ENCODE assay signal across 8 cellular contexts in genomic region chr2:9554841-9555337, GRCh38. TPM values are rescaled to one million over a fixed set of nuclear protein-coding genes. Genes with fewer than 3 reads are reported as not detected.
DNase-seq lines count a peak whose midpoint lies in the region; ATAC-seq and TF ChIP-seq lines count a peak whose summit lies in the region.

No MANE protein-coding gene starts in this region.

- no peaks in the 10 kb centered on the region for H3K9me3 ChIP-seq in PC-9 (ENCODE audit: insufficient read depth, low read depth)
- H3K9me3 ChIP-seq in adipocyte (ENCODE audit: control insufficient read depth, low read length): no peaks in the 10 kb centered on the region

- H3K36me3 ChIP-seq in ACC112 (ENCODE audit: insufficient read depth, low read length) (no peaks in the 10 kb centered on the region), PC-9 (ENCODE audit: low read depth) (peaks cover 2% of the 10 kb centered on the region), adipocyte (ENCODE audit: control insufficient read depth, insufficient read depth, low read length, severe bottlenecking) (no peaks in the 10 kb centered on the region)

- TSS peak; percentile 46 for BruUV-seq in PC-9 (replicated peaks; lab: Mats Ljungman, UMichigan)

- H3K27me3 ChIP-seq in ACC112 (ENCODE audit: insufficient read depth, low read length) (no peaks in the 10 kb centered on the region), PC-9 (ENCODE audit: insufficient read depth, low read depth) (no peaks in the 10 kb centered on the region), adipocyte (replicated peaks; ENCODE audit: control insufficient read depth, insufficient read depth, low read length) (no peaks in the 10 kb centered on the region)

- H3K9ac ChIP-seq in adipocyte (ENCODE audit: low read length): peak overlapping the region; percentile 97

- DNase-seq in H4 (ENCODE audit: low spot score) (peak; percentile 54), PC-9 (peak; percentile 52 to 78), adipocyte (ENCODE audit: low read depth) (peak; percentile 85), left ventricle myocardium superior (no peak), retinal pigment epithelial cell (ENCODE audit: low read depth) (peak; percentile 78)

- peak overlapping the region; percentile 98 for H3K4me2 ChIP-seq in PC-9

- H3K4me3 ChIP-seq in ACC112 (ENCODE audit: low read depth, low read length) (peak overlapping the region; percentile 100), PC-9 (peak overlapping the region; percentile 83), adipocyte (ENCODE audit: low read length) (peak overlapping the region; percentile 97), retinal pigment epithelial cell (ENCODE audit: low read length) (peak overlapping the region; percentile 76)

- peaks cover 58% of the 10 kb centered on the region for H3F3A ChIP-seq in PC-9 (ENCODE audit: insufficient read depth, low read depth)

- CTCF ChIA-PET in PC-9 (lab: Charles Lee): interaction anchor here (0.6 kb wide), 1 partner anchor 78 kb away, joined by 3 read pairs; no protein-coding TSS in a partner anchor

- POLR2A ChIA-PET in PC-9 (lab: Charles Lee; ENCODE audit: unreplicated experiment): interaction anchor here (0.6 kb wide), 6 partner anchors 10 to 564 kb away, joined by 3 to 4 read pairs (median 3); no protein-coding TSS in a partner anchor

- H3K27ac ChIP-seq in ACC112 (ENCODE audit: low read depth, low read length) (peak overlapping the region; percentile 98), PC-9 (peak overlapping the region; percentile 96)

- H3K79me2 ChIP-seq in ACC112 (ENCODE audit: control insufficient read depth, insufficient read depth, low read length, unreplicated experiment) (peaks cover 59% of the 10 kb centered on the region), PC-9 (ENCODE audit: low read depth) (peaks cover 82% of the 10 kb centered on the region)

- intact Hi-C loops in PC-9 (cut with micrococcal nuclease; ENCODE audit: unreplicated experiment): loop anchor here (1.0 to 10.0 kb wide), 4 partner anchors 76 to 320 kb away; partner anchors contain the start of gene YWHAQ
- intact Hi-C loops in left ventricle myocardium superior (cut with micrococcal nuclease): no loop called here

- H3K9me2 ChIP-seq in PC-9 (ENCODE audit: insufficient read depth): no peaks in the 10 kb centered on the region

- peak; percentile 6 for ATAC-seq in left ventricle myocardium superior
- ATAC-seq in GM21390 (IDR thresholded peaks at IDR 0.05; ENCODE audit: unreplicated experiment): no peak
- no peak for ATAC-seq in GM18498 (IDR thresholded peaks at IDR 0.05; ENCODE audit: unreplicated experiment)

- TF ChIP-seq CTCF in PC-9 (conservative IDR thresholded peaks at IDR 0.05): no peak
- no peak for TF ChIP-seq CTCF in retinal pigment epithelial cell (conservative IDR thresholded peaks at IDR 0.05; ENCODE audit: low read depth, low read length)

- H4K20me1 ChIP-seq in PC-9 (ENCODE audit: insufficient read depth): 0 out of 2 replicates have a peak, but pooled peaks cover 3% of the 10 kb centered on the region

- no peak overlapping the region for H2AFZ ChIP-seq in ACC112 (ENCODE audit: low read length, unreplicated experiment)
- H2AFZ ChIP-seq in PC-9: peak overlapping the region; percentile 67; the same call in 1 of the 2 replicates

- H3K4me1 ChIP-seq in ACC112 (ENCODE audit: control insufficient read depth, insufficient read depth, low read length, unreplicated experiment): peaks cover 30% of the 10 kb centered on the region
- peaks cover 80% of the 10 kb centered on the region for H3K4me1 ChIP-seq in PC-9 (replicated peaks; ENCODE audit: insufficient read depth)
- H3K4me1 ChIP-seq in adipocyte (ENCODE audit: control insufficient read depth, insufficient read depth, low read length): peaks cover 52% of the 10 kb centered on the region

RNA-seq across cellular contexts. Expression of gene ADAM17, which starts 0.7 kb away (rescaled TPM):
- total RNA-seq in H4 (2014; rRNA removed; shearing (Covaris generic)): 16.7 and 18.2 TPM in 2 replicates
- total RNA-seq in PC-9 (2021) (53.5 and 65.0 TPM in 2 replicates), left ventricle myocardium superior (13.7 TPM)
